In the genomic region with DNA sequence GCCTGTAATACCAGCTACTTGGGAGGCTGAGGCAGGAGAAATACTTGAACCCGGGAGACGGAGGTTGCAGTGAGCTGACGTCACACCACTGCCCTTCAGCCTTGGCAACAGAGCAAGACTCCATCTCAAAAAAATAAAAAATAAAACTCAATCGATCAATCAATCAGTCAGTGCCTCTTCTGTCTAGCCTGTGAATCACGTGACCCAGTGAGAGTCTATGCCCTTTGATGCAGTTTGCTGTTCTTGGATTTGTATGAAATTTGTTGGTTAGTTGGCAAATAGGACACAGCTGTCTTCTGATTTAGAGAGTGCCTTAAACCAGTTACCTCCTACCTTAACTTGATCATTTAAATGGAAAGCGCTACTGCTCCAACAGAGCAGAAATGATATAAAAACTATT, we compare ENCODE assay signal across 25 cellular contexts. TPM values are rescaled to one million over a fixed set of nuclear protein-coding genes. Genes with fewer than 3 reads are reported as not detected.
A peak's percentile ranks its signal among the peaks of the same experiment; 100 is the strongest.
DNase-seq lines count a peak whose midpoint lies in the region; ATAC-seq, FAIRE-seq and TF ChIP-seq lines count a peak whose summit lies in the region.
"Had no signal": no experiment of that assay in that cellular context is flagged by ENCODE, and none has a peak within 500 bp of the region (broad histone marks: within the 10 kb centered on the region; RNA-seq: fewer than 3 reads in every experiment).

No MANE protein-coding gene starts in this region.

- RAD21 ChIA-PET in GM12878 (lab: Charles Lee; ENCODE audit: unreplicated experiment), result no interaction called here

- no peak for TF ChIP-seq RAD21 in GM12878 (IDR thresholded peaks at IDR 0.05; ENCODE audit: insufficient read depth, low read depth, low read length)
- no peak for TF ChIP-seq RAD21 in H1 (IDR thresholded peaks at IDR 0.05 in 1 of 2, conservative IDR thresholded peaks at IDR 0.05 in 1 of 2; ENCODE audit: low read depth in 2 of 2, low read length in 2 of 2)

- ATAC-seq in GM12878, result no peak

- no peaks in the 10 kb centered on the region for H3F3A ChIP-seq in OCI-LY1 (ENCODE audit: insufficient read depth, low read length)

- no peak overlapping the region for H3K4ac ChIP-seq in H1 (replicated peaks; ENCODE audit: insufficient read length, low read depth, low read length)

- no peak for TF ChIP-seq CTCF in OCI-LY1 (IDR thresholded peaks at IDR 0.05; ENCODE audit: low read length)
- no peak for TF ChIP-seq CTCF in GM12878 (IDR thresholded peaks at IDR 0.05 in 2 of 3, conservative IDR thresholded peaks at IDR 0.05 in 1 of 3; ENCODE audit: control insufficient read depth in 2 of 3, extremely low read depth in 1 of 3, insufficient read depth in 1 of 3, low read depth in 3 of 3, low read length in 3 of 3)
- TF ChIP-seq CTCF in H1 (IDR thresholded peaks at IDR 0.05; ENCODE audit: control extremely low read depth in 1 of 3, insufficient read depth in 1 of 3, low read depth in 1 of 3, low read length in 3 of 3), result no peak

- no peak overlapping the region for H3K4me2 ChIP-seq in OCI-LY1 (ENCODE audit: low read length)
- H3K4me2 ChIP-seq in GM12878 (ENCODE audit: control insufficient read depth, insufficient read depth), result no peak overlapping the region
- H3K4me2 ChIP-seq in H1 (ENCODE audit: insufficient read depth in 1 of 2, low read depth in 2 of 2, low read length in 2 of 2), result no peak overlapping the region
- H3K4me2 ChIP-seq: BLaER1 had no signal

- intact Hi-C loops in GM12878 (cut with micrococcal nuclease; ENCODE audit: unreplicated experiment) (no loop called here), posterior cingulate gyrus (cut with DNase I) (no loop called here)

- DNase-seq in GM12878 (ENCODE audit: low read depth, low spot score) (no peak), H1 (ENCODE audit: low read depth in 1 of 2, low spot score in 2 of 2) (no peak), posterior cingulate gyrus (no peak)
- DNase-seq in activated CD4-positive, alpha-beta T cell treated with anti-CD3 and anti-CD28 coated beads, Interleukin-2, amount 50 U/mL, for 48 hours, result no peak
- DNase-seq: 8988T; ACHN; BE2C; C1 segment of cervical spinal cord; CD4-positive, alpha-beta memory T cell; CD4-positive, CD25-positive, alpha-beta regulatory T cell; CD8-positive, alpha-beta memory T cell; COR-L47; DMS 273 treated with DMSO at 0.1 percent for 48 hours; DMS153; DMS53; DMS79; DND-41; EL; GDM1 had no signal

- no peak overlapping the region for H3K9ac ChIP-seq in OCI-LY1 (ENCODE audit: low read length)
- H3K9ac ChIP-seq in GM12878 (ENCODE audit: control insufficient read depth, insufficient read depth, low read length), result no peak overlapping the region
- H3K9ac ChIP-seq in H1 (replicated peaks in 1 of 4; ENCODE audit: extremely low read depth in 1 of 4, low read depth in 3 of 4, low read length in 3 of 4), result no peak overlapping the region
- H3K9ac ChIP-seq: BLaER1 had no signal

- H4K91ac ChIP-seq in H1 (replicated peaks; ENCODE audit: insufficient read length, low read length), result no peak overlapping the region

- H2AK5ac ChIP-seq in H1 (ENCODE audit: low read depth, low read length), result no peak overlapping the region

- no peak overlapping the region for H3K23ac ChIP-seq in H1 (ENCODE audit: insufficient read length)

- no peak overlapping the region for H2BK5ac ChIP-seq in H1 (ENCODE audit: low read depth, low read length)

- H3K9me3 ChIP-seq in OCI-LY1 (ENCODE audit: low read length) (no peaks in the 10 kb centered on the region), GM12878 (replicated peaks; ENCODE audit: control insufficient read depth, insufficient read depth, low read length) (no peaks in the 10 kb centered on the region; the same call in 2 of the 3 replicates), H1 (ENCODE audit: insufficient read depth in 2 of 2, low read depth in 1 of 2, low read length in 1 of 2) (no peaks in the 10 kb centered on the region)
- H3K9me3 ChIP-seq: BE2C, BLaER1 had no signal

- no peak overlapping the region for H2BK120ac ChIP-seq in H1 (replicated peaks; ENCODE audit: low read depth, low read length)

- H3K79me2 ChIP-seq in OCI-LY1 (ENCODE audit: insufficient read depth, low read length) (peaks cover 11% of the 10 kb centered on the region), GM12878 (ENCODE audit: control insufficient read depth, insufficient read depth, low read length) (no peaks in the 10 kb centered on the region; the same call in 1 of the 2 replicates), H1 (ENCODE audit: control insufficient read depth in 1 of 2, insufficient read depth in 2 of 2, low read length in 2 of 2) (no peaks in the 10 kb centered on the region)

- 75% methylated on average over 6 of the region's 6 CpGs for WGBS in GM12878 (ENCODE audit: insufficient coverage, insufficient replicate concordance, low lambda C conversion rate, missing lambda C conversion rate)
- 88% methylated on average over 6 of the region's 6 CpGs; no CpG with 5 or more reads in 1 of the 2 experiments for WGBS in H1 (ENCODE audit: extremely low coverage in 1 of 2, insufficient coverage in 1 of 2, insufficient read length in 1 of 2, insufficient replicate concordance in 2 of 2, low coverage in 1 of 2, low lambda C conversion rate in 2 of 2, missing lambda C conversion rate in 1 of 2), 2 experiments

- CTCF ChIA-PET in GM12878 (lab: Yijun Ruan, JAX), result no interaction called here
- CTCF ChIA-PET in H1 (lab: Charles Lee; ENCODE audit: partially characterized antibody), result interaction anchor here (0.6 to 0.7 kb wide), 2 partner anchors 135 to 419 kb away, joined by 3 read pairs; no protein-coding TSS in a partner anchor

- H2BK15ac ChIP-seq in H1 (ENCODE audit: low read length), result no peak overlapping the region

- H3K4me3 ChIP-seq in OCI-LY1 (ENCODE audit: low read depth, low read length, poor library complexity, severe bottlenecking) (no peak overlapping the region), GM12878 (no peak overlapping the region), H1 (ENCODE audit: extremely low read depth in 1 of 4, insufficient read depth in 2 of 4, low read depth in 3 of 4, low read length in 4 of 4) (no peak overlapping the region)
- H3K4me3 ChIP-seq: BLaER1 had no signal

- H3K36me3 ChIP-seq in OCI-LY1 (ENCODE audit: insufficient read depth, low read length) (no peaks in the 10 kb centered on the region), GM12878 (ENCODE audit: control insufficient read depth in 2 of 2, insufficient read depth in 2 of 2, low read length in 1 of 2) (no peaks in the 10 kb centered on the region), H1 (ENCODE audit: control insufficient read depth in 2 of 4, insufficient read depth in 4 of 4, low read length in 3 of 4) (no peaks in the 10 kb centered on the region)
- H3K36me3 ChIP-seq: BE2C, BLaER1 had no signal

- TF ChIP-seq POLR2A in GM12878 (IDR thresholded peaks at IDR 0.05; ENCODE audit: low read depth, low read length) (no peak), H1 (IDR thresholded peaks at IDR 0.05; ENCODE audit: control extremely low read depth in 1 of 2, low read depth in 2 of 2, low read length in 2 of 2) (no peak)

- H2BK12ac ChIP-seq in H1 (ENCODE audit: low read depth, low read length), result no peak overlapping the region

- no peaks in the 10 kb centered on the region for H3K79me1 ChIP-seq in H1 (ENCODE audit: low read depth, low read length)

- no peaks in the 10 kb centered on the region for H3K9me2 ChIP-seq in OCI-LY1 (ENCODE audit: low read depth, low read length)

- FAIRE-seq in GM12878 (lab: Jason Lieb, UNC) (no peak), H1 (lab: Jason Lieb, UNC) (no peak)
- FAIRE-seq: A204.1, GM12891, GM19239 had no signal

- H4K5ac ChIP-seq in H1 (ENCODE audit: insufficient read length, low read depth, low read length), result no peak overlapping the region

- peaks cover 2% of the 10 kb centered on the region for H3K23me2 ChIP-seq in H1 (ENCODE audit: low read depth, low read length)

- H2AFZ ChIP-seq in OCI-LY1 (ENCODE audit: low read length), result no peak overlapping the region
- no peak overlapping the region for H2AFZ ChIP-seq in GM12878 (ENCODE audit: control insufficient read depth, low read depth, low read length)
- peak overlapping the region; percentile 57; the same call in 1 of the 2 replicates for H2AFZ ChIP-seq in H1 (ENCODE audit: low read length)

- H3K27me3 ChIP-seq in OCI-LY1 (ENCODE audit: insufficient read depth, low read length) (no peaks in the 10 kb centered on the region), GM12878 (replicated peaks in 1 of 2; ENCODE audit: control insufficient read depth in 2 of 2, insufficient read depth in 2 of 2, low read length in 1 of 2) (no peaks in the 10 kb centered on the region), H1 (replicated peaks in 1 of 4; ENCODE audit: control insufficient read depth in 3 of 4, extremely low read depth in 1 of 4, insufficient read depth in 3 of 4, low read length in 3 of 4) (no peaks in the 10 kb centered on the region)
- H3K27me3 ChIP-seq: BE2C, BLaER1 had no signal

- SMC1A ChIA-PET in GM12878 (lab: Charles Lee; ENCODE audit: uncharacterized antibody, unreplicated experiment), result no interaction called here

- H2BK20ac ChIP-seq in H1 (ENCODE audit: low read length), result no peak overlapping the region

- H3K27ac ChIP-seq in OCI-LY1 (ENCODE audit: low read depth, low read length, poor library complexity, severe bottlenecking) (peak overlapping the region; percentile 17), GM12878 (ENCODE audit: control insufficient read depth, insufficient read depth) (no peak overlapping the region), H1 (ENCODE audit: low read depth, low read length) (no peak overlapping the region)
- H3K27ac ChIP-seq: BLaER1 had no signal

- H4K8ac ChIP-seq in H1 (ENCODE audit: extremely low read depth, insufficient read depth, low read length), result no peak overlapping the region

- H3K4me1 ChIP-seq in OCI-LY1 (ENCODE audit: insufficient read depth, low read length, severe bottlenecking) (peaks cover 46% of the 10 kb centered on the region), GM12878 (ENCODE audit: control insufficient read depth, insufficient read depth, low read length) (no peaks in the 10 kb centered on the region; the same call in 1 of the 2 replicates), H1 (replicated peaks in 1 of 4; ENCODE audit: control insufficient read depth in 3 of 4, insufficient read depth in 4 of 4, low read length in 3 of 4) (peaks cover 0 to 9% (median 3%) of the 10 kb centered on the region in 4 experiments; a peak in 3 of 7 replicates)
- H3K4me1 ChIP-seq: BE2C had no signal

- in situ Hi-C loops in GM12878 (cut with MboI), result no loop called here

- no peak overlapping the region for H3K56ac ChIP-seq in H1 (replicated peaks; ENCODE audit: insufficient read length, low read depth, low read length)

- no TSS peak for BruUV-seq in GM12878 (replicated peaks; lab: Mats Ljungman, UMichigan)

- H3K18ac ChIP-seq in H1 (ENCODE audit: extremely low read depth, low read length), result no peak overlapping the region

- no peaks in the 10 kb centered on the region for H4K20me1 ChIP-seq in OCI-LY1 (ENCODE audit: insufficient read depth, low read length)
- H4K20me1 ChIP-seq in GM12878 (ENCODE audit: control insufficient read depth, insufficient read depth), result no peaks in the 10 kb centered on the region
- H4K20me1 ChIP-seq in H1 (replicated peaks in 1 of 2; ENCODE audit: control insufficient read depth in 1 of 2, insufficient read depth in 2 of 2, low read length in 2 of 2), result no peaks in the 10 kb centered on the region
- H4K20me1 ChIP-seq: BLaER1 had no signal

- POLR2A ChIA-PET in GM12878 (lab: Charles Lee) (no interaction called here), H1 (lab: Charles Lee; ENCODE audit: partially characterized antibody) (no interaction called here)

- TF ChIP-seq EP300 in GM12878 (IDR thresholded peaks at IDR 0.05; ENCODE audit: borderline replicate concordance in 1 of 2, control insufficient read depth in 1 of 2, low read depth in 2 of 2, low read length in 2 of 2), result no peak
- TF ChIP-seq EP300 in H1 (IDR thresholded peaks at IDR 0.05; ENCODE audit: borderline replicate concordance in 1 of 2, low read depth in 2 of 2, low read length in 2 of 2), result no peak

- no peak overlapping the region for H3K14ac ChIP-seq in H1 (ENCODE audit: insufficient read length)

RNA-seq across cellular contexts. Expression of a gene that starts 3.6 kb away (rescaled TPM):
- 56.8 and 65.8 TPM in 2 replicates for total RNA-seq in GM12878 (2013; cell fraction: nucleolus; rRNA removed)
- total RNA-seq in GM12878 (2014; rRNA removed), result 3.8 and 4.8 TPM in 2 replicates
- 3.1 and 4.2 TPM in 2 replicates for total RNA-seq in GM12878 (2014; rRNA removed; fragmentation: Illumina TruSeq; extraction: Trizol)
- total RNA-seq in GM12878 (2021), result 3.4 and 4.4 TPM in 2 replicates
- polyA plus RNA-seq in GM12878 (2011; ENCODE audit: low read depth), result 0.67 TPM
- 4.0 and 4.7 TPM in 2 replicates for polyA plus RNA-seq in GM12878 (2011; rRNA removed)
- 3.5 and 4.0 TPM in 2 replicates for polyA plus RNA-seq in GM12878 (2011; cell fraction: cytosol; rRNA removed)
- 9.4 and 12.8 TPM in 2 replicates for polyA plus RNA-seq in GM12878 (2011; cell fraction: nucleus; rRNA removed)
- 1.8 and 2.0 TPM in 2 replicates for polyA plus RNA-seq in GM12878 (2012)
- 1.3 and 1.7 TPM in 2 replicates for polyA plus RNA-seq in GM12878 (2014; fragmentation: Illumina TruSeq; extraction: Trizol)
- 1 to 10 TPM; 1.3 to 4.3 TPM for polyA plus RNA-seq in GM12878 (2014; fragmentation: Nextera tagmentation; extraction: Ambion mirVana)
- polyA plus RNA-seq in GM12878 (2014; rRNA removed), result 0.79 and 1.3 TPM in 2 replicates
- 1 to 10 TPM; 1.3 to 3.0 TPM for polyA plus RNA-seq in GM12878 (2016; fragmentation: Nextera tagmentation; extraction: Ambion mirVana)
- 31.4 and 38.2 TPM in 2 replicates for polyA minus RNA-seq in GM12878 (2011; rRNA and poly(A)+ RNA removed)
- 6.5 and 7.1 TPM in 2 replicates for polyA minus RNA-seq in GM12878 (2011; cell fraction: cytosol; rRNA and poly(A)+ RNA removed)
- 30.6 and 45.5 TPM in 2 replicates for polyA minus RNA-seq in GM12878 (2011; cell fraction: nucleus; rRNA and poly(A)+ RNA removed)
- total RNA-seq in H1 (2021; fragmentation: NEBNext Ultra II Directional; extraction: Animal tissue kit (Norgen Biotek cat#: 25700)), result 5.4 and 6.9 TPM in 2 replicates
- 3.7 and 4.2 TPM in 2 replicates for polyA plus RNA-seq in H1 (2011; rRNA removed)
- polyA plus RNA-seq in H1 (2011; cell fraction: cytosol; rRNA removed), result 4.6 TPM
- 6.0 TPM for polyA plus RNA-seq in H1 (2011; cell fraction: nucleus; rRNA removed)
- 3.8 to 6.0 TPM (median 4.7 TPM) in 4 replicates for polyA plus RNA-seq in H1 (2012, experiment 1 of 2)
- polyA plus RNA-seq in H1 (2012, experiment 2 of 2), result 0.20 TPM
- polyA plus RNA-seq in H1 (2013, experiment 1 of 2), result 4.4 TPM
- 4.1 TPM for polyA plus RNA-seq in H1 (2013, experiment 2 of 2)
- 9.0 and 12.2 TPM in 2 replicates for polyA minus RNA-seq in H1 (2011; rRNA and poly(A)+ RNA removed)
- polyA minus RNA-seq in H1 (2011; cell fraction: cytosol; rRNA and poly(A)+ RNA removed), result 1.2 TPM
- polyA minus RNA-seq in H1 (2011; cell fraction: nucleus; rRNA and poly(A)+ RNA removed), result 18.6 TPM
- polyA plus RNA-seq: CD14-positive monocyte had no signal
